Comparison of ENCODE assay signal across 8 cellular contexts in the genomic region with DNA sequence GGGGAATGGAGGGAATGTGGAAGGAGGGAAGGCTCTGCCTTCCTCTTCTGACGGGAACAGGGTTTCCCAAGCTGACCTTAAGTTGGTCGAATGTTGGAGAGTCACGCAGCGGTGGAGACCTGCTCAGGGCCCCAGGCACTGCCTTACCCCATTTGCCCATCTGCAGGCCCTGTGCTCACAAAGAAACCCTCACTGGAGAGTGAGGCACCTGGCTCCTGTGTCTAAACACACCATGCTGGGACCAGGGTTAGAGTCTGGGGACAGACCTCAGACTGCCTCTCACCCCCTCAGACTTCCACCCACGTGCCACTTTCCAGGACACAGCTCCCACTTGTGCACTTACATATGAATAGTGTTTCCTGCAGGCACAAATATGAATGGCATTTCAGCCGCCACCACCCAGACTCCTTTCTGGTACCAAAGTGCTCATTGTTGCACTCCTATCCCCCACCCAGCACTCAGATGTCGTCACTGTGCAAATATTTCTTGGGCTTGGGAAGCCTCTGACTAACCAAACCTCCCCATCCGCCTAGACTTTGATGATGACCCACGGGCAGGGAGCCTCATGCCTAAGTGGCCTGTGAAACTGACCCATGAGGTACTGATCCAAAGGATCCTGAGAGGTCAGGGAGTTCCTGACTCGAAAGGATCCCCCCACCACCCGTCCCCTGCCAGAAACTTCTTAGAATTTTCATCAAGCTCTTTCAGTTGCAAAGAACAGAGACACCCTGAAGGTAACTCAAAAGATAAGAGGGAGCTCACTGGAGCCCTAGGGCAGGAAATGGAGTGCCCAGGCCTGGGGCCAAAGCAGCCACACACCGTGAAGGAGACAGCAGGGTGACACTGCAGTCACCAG.
DNase-seq lines count a peak whose midpoint lies in the region; ATAC-seq lines count a peak whose summit lies in the region.

No MANE protein-coding gene starts in this region.

- H3K27ac Mint-ChIP-seq in dendritic cell treated with granulocyte-macrophage colony-stimulating factor and Interleukin-4, amounts not matched to agents 40 ng/mL and 50 ng/mL, for 4 days: peak overlapping the region; percentile 98

- DNase-seq in activated CD4-positive, alpha-beta T cell treated with anti-CD3 and anti-CD28 coated beads for 1 hour: no peak
- no peak for DNase-seq in activated effector memory CD4-positive, alpha-beta T cell treated with Interleukin-2 at 50 U/mL for 16 hours

- H3K4me1 ChIP-seq in ACC112 (ENCODE audit: control insufficient read depth, insufficient read depth, low read length, unreplicated experiment) (peaks cover 50% of the 10 kb centered on the region), HUES6 (ENCODE audit: control insufficient read depth, insufficient read depth, low read length) (peaks cover 55% of the 10 kb centered on the region), muscle layer of colon (ENCODE audit: insufficient read depth, low read length) (peaks cover 69% of the 10 kb centered on the region)

- H3K79me2 ChIP-seq in ACC112 (ENCODE audit: control insufficient read depth, insufficient read depth, low read length, unreplicated experiment): no peaks in the 10 kb centered on the region

- H3K4me3 Mint-ChIP-seq in dendritic cell treated with granulocyte-macrophage colony-stimulating factor and Interleukin-4, amounts not matched to agents 40 ng/mL and 50 ng/mL, for 4 days: no peak overlapping the region

- H3K9ac ChIP-seq in HUES6 (ENCODE audit: low read length) (peak overlapping the region; percentile 58), muscle layer of colon (ENCODE audit: low read length) (no peak overlapping the region)

- H3K9me3 ChIP-seq in HUES6 (ENCODE audit: control insufficient read depth, insufficient read depth, low read depth, low read length) (no peaks in the 10 kb centered on the region), muscle layer of colon (ENCODE audit: low read length) (no peaks in the 10 kb centered on the region)

- H3K27me3 ChIP-seq in ACC112 (ENCODE audit: insufficient read depth, low read length) (no peaks in the 10 kb centered on the region), HUES6 (ENCODE audit: control insufficient read depth, insufficient read depth, low read length) (no peaks in the 10 kb centered on the region), muscle layer of colon (ENCODE audit: control insufficient read depth in 1 of 2, insufficient read depth in 2 of 2, low read length in 2 of 2) (no peaks in the 10 kb centered on the region)

- H2AFZ ChIP-seq in ACC112 (ENCODE audit: low read length, unreplicated experiment): no peak overlapping the region

- intact Hi-C loops in dendritic cell treated with granulocyte-macrophage colony-stimulating factor and Interleukin-4, amounts not matched to agents 40 ng/mL and 50 ng/mL, for 4 days (cut with micrococcal nuclease): no loop called here

- H3K27ac ChIP-seq in ACC112 (ENCODE audit: low read depth, low read length) (peak overlapping the region; percentile 88), HUES6 (ENCODE audit: low read depth, low read length) (peak overlapping the region; percentile 50; the same call in 1 of the 2 replicates), muscle layer of colon (ENCODE audit: low read depth, low read length) (peak overlapping the region; percentile 78)

- peaks cover 93% of the 10 kb centered on the region for H3K4me1 Mint-ChIP-seq in dendritic cell treated with granulocyte-macrophage colony-stimulating factor and Interleukin-4, amounts not matched to agents 40 ng/mL and 50 ng/mL, for 4 days (ENCODE audit: low read depth)

- H3K9me3 Mint-ChIP-seq in dendritic cell treated with granulocyte-macrophage colony-stimulating factor and Interleukin-4, amounts not matched to agents 40 ng/mL and 50 ng/mL, for 4 days: no peaks in the 10 kb centered on the region

- no peaks in the 10 kb centered on the region for H3K27me3 Mint-ChIP-seq in dendritic cell treated with granulocyte-macrophage colony-stimulating factor and Interleukin-4, amounts not matched to agents 40 ng/mL and 50 ng/mL, for 4 days

- H3K36me3 Mint-ChIP-seq in dendritic cell treated with granulocyte-macrophage colony-stimulating factor and Interleukin-4, amounts not matched to agents 40 ng/mL and 50 ng/mL, for 4 days (ENCODE audit: low read depth): peaks cover 72% of the 10 kb centered on the region

- H3K4me3 ChIP-seq in ACC112 (ENCODE audit: low read depth, low read length) (no peak overlapping the region), HUES6 (ENCODE audit: low read depth, low read length) (no peak overlapping the region), muscle layer of colon (ENCODE audit: low read depth in 1 of 2, low read length in 2 of 2) (no peak overlapping the region)

- H3K36me3 ChIP-seq in ACC112 (ENCODE audit: insufficient read depth, low read length): no peaks in the 10 kb centered on the region
- no peaks in the 10 kb centered on the region for H3K36me3 ChIP-seq in HUES6 (ENCODE audit: control insufficient read depth, insufficient read depth, low read length)
- peaks cover 9% of the 10 kb centered on the region for H3K36me3 ChIP-seq in muscle layer of colon (ENCODE audit: insufficient read depth, low read length)

- ATAC-seq in HG02588 (IDR thresholded peaks at IDR 0.05; ENCODE audit: unreplicated experiment) (no peak), HG02973 (IDR thresholded peaks at IDR 0.05; ENCODE audit: unreplicated experiment) (no peak)
